1 cellular context compared by ENCODE assay signal in the genomic region with DNA sequence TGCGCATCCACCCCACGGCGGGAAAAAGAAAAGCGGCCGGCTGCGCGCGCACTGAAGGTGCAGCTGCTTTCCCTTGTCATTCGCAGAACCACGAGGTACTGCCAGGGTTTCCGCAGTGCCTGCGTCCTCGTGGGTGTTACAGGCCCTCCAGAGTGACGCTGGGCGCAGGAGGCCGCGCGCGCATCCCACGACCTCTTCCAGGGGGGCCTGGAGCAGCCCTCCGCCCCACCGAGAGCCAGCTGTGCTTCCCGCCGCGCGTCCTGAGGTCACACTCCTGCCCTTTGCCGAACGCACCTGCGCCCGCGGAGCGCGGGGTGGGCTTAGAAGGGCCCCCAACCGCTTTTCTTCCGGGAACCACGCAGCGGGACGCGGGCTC.
A peak's percentile ranks its signal among the peaks of the same experiment; 100 is the strongest.
TF ChIP-seq lines count a peak whose summit lies in the region.

No MANE protein-coding gene starts in this region.

TF ChIP-seq in WTC11, 78 proteins besides CTCF, POLR2A, EP300 and RAD21 (continued from another document):
- TF ChIP-seq, protein P1, sequence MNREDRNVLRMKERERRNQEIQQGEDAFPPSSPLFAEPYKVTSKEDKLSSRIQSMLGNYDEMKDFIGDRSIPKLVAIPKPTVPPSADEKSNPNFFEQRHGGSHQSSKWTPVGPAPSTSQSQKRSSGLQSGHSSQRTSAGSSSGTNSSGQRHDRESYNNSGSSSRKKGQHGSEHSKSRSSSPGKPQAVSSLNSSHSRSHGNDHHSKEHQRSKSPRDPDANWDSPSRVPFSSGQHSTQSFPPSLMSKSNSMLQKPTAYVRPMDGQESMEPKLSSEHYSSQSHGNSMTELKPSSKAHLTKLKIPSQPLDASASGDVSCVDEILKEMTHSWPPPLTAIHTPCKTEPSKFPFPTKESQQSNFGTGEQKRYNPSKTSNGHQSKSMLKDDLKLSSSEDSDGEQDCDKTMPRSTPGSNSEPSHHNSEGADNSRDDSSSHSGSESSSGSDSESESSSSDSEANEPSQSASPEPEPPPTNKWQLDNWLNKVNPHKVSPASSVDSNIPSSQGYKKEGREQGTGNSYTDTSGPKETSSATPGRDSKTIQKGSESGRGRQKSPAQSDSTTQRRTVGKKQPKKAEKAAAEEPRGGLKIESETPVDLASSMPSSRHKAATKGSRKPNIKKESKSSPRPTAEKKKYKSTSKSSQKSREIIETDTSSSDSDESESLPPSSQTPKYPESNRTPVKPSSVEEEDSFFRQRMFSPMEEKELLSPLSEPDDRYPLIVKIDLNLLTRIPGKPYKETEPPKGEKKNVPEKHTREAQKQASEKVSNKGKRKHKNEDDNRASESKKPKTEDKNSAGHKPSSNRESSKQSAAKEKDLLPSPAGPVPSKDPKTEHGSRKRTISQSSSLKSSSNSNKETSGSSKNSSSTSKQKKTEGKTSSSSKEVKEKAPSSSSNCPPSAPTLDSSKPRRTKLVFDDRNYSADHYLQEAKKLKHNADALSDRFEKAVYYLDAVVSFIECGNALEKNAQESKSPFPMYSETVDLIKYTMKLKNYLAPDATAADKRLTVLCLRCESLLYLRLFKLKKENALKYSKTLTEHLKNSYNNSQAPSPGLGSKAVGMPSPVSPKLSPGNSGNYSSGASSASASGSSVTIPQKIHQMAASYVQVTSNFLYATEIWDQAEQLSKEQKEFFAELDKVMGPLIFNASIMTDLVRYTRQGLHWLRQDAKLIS (CRISPR knock-in tag; IDR thresholded peaks at IDR 0.05; ENCODE audit: borderline replicate concordance), result 0 out of 2 replicates have a peak, but pooled peaks have one; percentile 16
- TF ChIP-seq ZNF232 (CRISPR knock-in tag; IDR thresholded peaks at IDR 0.05) (no peak), NFATC4 (CRISPR knock-in tag; IDR thresholded peaks at IDR 0.05) (peak; percentile 43; the same call in 1 of the 2 replicates), ZNF263 (CRISPR knock-in tag; IDR thresholded peaks at IDR 0.05; ENCODE audit: low read depth) (no peak), TCF7 (CRISPR knock-in tag; IDR thresholded peaks at IDR 0.05; ENCODE audit: low read depth) (0 out of 2 replicates have a peak, but pooled peaks have one; percentile 4), NR1H2 (CRISPR knock-in tag; IDR thresholded peaks at IDR 0.05) (no peak), TEAD1 (CRISPR knock-in tag; IDR thresholded peaks at IDR 0.05) (no peak; the same call in 1 of the 2 replicates), KAT7 (CRISPR knock-in tag; IDR thresholded peaks at IDR 0.05; ENCODE audit: borderline replicate concordance) (no peak), ESRRA (CRISPR knock-in tag; IDR thresholded peaks at IDR 0.05; ENCODE audit: borderline replicate concordance) (no peak), EMX1 (CRISPR knock-in tag; IDR thresholded peaks at IDR 0.05) (no peak), NR2C2 (CRISPR knock-in tag; IDR thresholded peaks at IDR 0.05) (no peak), GTF2I (CRISPR knock-in tag; conservative IDR thresholded peaks at IDR 0.05) (no peak)
- TF ChIP-seq, protein P2, sequence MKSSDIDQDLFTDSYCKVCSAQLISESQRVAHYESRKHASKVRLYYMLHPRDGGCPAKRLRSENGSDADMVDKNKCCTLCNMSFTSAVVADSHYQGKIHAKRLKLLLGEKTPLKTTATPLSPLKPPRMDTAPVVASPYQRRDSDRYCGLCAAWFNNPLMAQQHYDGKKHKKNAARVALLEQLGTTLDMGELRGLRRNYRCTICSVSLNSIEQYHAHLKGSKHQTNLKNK (CRISPR knock-in tag; IDR thresholded peaks at IDR 0.05), result no peak
- TF ChIP-seq, protein P3, sequence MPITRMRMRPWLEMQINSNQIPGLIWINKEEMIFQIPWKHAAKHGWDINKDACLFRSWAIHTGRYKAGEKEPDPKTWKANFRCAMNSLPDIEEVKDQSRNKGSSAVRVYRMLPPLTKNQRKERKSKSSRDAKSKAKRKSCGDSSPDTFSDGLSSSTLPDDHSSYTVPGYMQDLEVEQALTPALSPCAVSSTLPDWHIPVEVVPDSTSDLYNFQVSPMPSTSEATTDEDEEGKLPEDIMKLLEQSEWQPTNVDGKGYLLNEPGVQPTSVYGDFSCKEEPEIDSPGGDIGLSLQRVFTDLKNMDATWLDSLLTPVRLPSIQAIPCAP (CRISPR knock-in tag; IDR thresholded peaks at IDR 0.05), result no peak
- TF ChIP-seq, protein P4, sequence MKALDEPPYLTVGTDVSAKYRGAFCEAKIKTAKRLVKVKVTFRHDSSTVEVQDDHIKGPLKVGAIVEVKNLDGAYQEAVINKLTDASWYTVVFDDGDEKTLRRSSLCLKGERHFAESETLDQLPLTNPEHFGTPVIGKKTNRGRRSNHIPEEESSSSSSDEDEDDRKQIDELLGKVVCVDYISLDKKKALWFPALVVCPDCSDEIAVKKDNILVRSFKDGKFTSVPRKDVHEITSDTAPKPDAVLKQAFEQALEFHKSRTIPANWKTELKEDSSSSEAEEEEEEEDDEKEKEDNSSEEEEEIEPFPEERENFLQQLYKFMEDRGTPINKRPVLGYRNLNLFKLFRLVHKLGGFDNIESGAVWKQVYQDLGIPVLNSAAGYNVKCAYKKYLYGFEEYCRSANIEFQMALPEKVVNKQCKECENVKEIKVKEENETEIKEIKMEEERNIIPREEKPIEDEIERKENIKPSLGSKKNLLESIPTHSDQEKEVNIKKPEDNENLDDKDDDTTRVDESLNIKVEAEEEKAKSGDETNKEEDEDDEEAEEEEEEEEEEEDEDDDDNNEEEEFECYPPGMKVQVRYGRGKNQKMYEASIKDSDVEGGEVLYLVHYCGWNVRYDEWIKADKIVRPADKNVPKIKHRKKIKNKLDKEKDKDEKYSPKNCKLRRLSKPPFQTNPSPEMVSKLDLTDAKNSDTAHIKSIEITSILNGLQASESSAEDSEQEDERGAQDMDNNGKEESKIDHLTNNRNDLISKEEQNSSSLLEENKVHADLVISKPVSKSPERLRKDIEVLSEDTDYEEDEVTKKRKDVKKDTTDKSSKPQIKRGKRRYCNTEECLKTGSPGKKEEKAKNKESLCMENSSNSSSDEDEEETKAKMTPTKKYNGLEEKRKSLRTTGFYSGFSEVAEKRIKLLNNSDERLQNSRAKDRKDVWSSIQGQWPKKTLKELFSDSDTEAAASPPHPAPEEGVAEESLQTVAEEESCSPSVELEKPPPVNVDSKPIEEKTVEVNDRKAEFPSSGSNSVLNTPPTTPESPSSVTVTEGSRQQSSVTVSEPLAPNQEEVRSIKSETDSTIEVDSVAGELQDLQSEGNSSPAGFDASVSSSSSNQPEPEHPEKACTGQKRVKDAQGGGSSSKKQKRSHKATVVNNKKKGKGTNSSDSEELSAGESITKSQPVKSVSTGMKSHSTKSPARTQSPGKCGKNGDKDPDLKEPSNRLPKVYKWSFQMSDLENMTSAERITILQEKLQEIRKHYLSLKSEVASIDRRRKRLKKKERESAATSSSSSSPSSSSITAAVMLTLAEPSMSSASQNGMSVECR (CRISPR knock-in tag; IDR thresholded peaks at IDR 0.05; ENCODE audit: borderline replicate concordance), result no peak
- TF ChIP-seq, protein P5, sequence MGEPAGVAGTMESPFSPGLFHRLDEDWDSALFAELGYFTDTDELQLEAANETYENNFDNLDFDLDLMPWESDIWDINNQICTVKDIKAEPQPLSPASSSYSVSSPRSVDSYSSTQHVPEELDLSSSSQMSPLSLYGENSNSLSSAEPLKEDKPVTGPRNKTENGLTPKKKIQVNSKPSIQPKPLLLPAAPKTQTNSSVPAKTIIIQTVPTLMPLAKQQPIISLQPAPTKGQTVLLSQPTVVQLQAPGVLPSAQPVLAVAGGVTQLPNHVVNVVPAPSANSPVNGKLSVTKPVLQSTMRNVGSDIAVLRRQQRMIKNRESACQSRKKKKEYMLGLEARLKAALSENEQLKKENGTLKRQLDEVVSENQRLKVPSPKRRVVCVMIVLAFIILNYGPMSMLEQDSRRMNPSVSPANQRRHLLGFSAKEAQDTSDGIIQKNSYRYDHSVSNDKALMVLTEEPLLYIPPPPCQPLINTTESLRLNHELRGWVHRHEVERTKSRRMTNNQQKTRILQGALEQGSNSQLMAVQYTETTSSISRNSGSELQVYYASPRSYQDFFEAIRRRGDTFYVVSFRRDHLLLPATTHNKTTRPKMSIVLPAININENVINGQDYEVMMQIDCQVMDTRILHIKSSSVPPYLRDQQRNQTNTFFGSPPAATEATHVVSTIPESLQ (CRISPR knock-in tag; IDR thresholded peaks at IDR 0.05), result 0 out of 2 replicates have a peak, but pooled peaks have one; percentile 46
- TF ChIP-seq, protein P6, sequence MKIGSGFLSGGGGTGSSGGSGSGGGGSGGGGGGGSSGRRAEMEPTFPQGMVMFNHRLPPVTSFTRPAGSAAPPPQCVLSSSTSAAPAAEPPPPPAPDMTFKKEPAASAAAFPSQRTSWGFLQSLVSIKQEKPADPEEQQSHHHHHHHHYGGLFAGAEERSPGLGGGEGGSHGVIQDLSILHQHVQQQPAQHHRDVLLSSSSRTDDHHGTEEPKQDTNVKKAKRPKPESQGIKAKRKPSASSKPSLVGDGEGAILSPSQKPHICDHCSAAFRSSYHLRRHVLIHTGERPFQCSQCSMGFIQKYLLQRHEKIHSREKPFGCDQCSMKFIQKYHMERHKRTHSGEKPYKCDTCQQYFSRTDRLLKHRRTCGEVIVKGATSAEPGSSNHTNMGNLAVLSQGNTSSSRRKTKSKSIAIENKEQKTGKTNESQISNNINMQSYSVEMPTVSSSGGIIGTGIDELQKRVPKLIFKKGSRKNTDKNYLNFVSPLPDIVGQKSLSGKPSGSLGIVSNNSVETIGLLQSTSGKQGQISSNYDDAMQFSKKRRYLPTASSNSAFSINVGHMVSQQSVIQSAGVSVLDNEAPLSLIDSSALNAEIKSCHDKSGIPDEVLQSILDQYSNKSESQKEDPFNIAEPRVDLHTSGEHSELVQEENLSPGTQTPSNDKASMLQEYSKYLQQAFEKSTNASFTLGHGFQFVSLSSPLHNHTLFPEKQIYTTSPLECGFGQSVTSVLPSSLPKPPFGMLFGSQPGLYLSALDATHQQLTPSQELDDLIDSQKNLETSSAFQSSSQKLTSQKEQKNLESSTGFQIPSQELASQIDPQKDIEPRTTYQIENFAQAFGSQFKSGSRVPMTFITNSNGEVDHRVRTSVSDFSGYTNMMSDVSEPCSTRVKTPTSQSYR (CRISPR knock-in tag; IDR thresholded peaks at IDR 0.05), result no peak
- TF ChIP-seq, protein P7, sequence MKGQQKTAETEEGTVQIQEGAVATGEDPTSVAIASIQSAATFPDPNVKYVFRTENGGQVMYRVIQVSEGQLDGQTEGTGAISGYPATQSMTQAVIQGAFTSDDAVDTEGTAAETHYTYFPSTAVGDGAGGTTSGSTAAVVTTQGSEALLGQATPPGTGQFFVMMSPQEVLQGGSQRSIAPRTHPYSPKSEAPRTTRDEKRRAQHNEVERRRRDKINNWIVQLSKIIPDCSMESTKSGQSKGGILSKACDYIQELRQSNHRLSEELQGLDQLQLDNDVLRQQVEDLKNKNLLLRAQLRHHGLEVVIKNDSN (CRISPR knock-in tag; IDR thresholded peaks at IDR 0.05), result no peak
